8 cellular contexts compared by ENCODE assay signal in the genomic region with DNA sequence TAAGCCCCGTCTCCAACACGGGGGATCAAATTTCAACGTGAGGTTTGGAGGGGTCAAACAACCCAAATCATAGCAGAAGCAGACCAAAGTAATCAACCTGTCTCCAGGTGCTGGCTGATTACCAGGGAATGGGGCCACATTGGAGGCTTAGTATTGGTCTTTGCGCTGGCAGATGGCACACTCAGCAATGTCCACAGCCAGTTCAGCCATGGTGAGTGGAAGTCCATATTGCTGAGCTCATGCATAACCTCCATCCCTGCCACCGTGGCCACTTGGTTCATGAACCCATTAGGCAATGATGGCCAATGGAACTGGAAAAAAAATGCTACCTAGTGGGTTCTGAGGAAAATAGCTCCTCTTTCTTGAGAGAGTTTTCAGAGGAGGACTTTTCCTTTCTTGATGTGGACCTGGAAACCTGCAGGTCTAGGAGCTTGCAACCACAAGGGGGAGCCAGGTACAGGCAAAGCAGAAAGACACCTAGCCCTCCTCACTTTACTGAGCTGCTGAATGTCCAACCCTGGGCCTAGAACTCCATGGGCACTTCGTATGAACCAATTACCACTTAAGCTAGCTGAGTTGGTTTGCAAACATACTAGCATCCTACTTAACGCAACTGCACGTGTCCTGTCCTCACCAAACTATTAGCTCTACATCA.
A peak's percentile ranks its signal among the peaks of the same experiment; 100 is the strongest.
DNase-seq lines count a peak whose midpoint lies in the region; ATAC-seq and TF ChIP-seq lines count a peak whose summit lies in the region.

No MANE protein-coding gene starts in this region.

- DNase-seq in COLO829 (ENCODE audit: low spot score) (peak; percentile 44), HK-2 (ENCODE audit: unreplicated experiment) (peak; percentile 44), T-helper 2 cell (peak; percentile 21 to 65 (median 47)), astrocyte of the spinal cord (ENCODE audit: low read depth, low spot score) (peak; percentile 38), kidney glomerular epithelial cell (lab: John Stamatoyannopoulos, UW) (peak; percentile 15), occipital lobe (lab: John Stamatoyannopoulos, UW) (no peak)
- DNase-seq in stimulated activated CD8-positive, alpha-beta memory T cell treated with anti-CD3 and anti-CD28 coated beads, Interleukin-15, amount 100 ng/mL, for 24 hours (ENCODE audit: low read depth) = peak; percentile 18

- peak; percentile 52 for TF ChIP-seq CTCF in astrocyte of the spinal cord (IDR thresholded peaks at IDR 0.05; ENCODE audit: low read depth, low read length)

- in situ Hi-C loops in astrocyte of the spinal cord (cut with HindIII; ENCODE audit: low sequenced_read_pairs) = no loop called here

- H3K4me3 ChIP-seq in astrocyte of the spinal cord (ENCODE audit: low read depth, low read length) = no peak overlapping the region

- peak; percentile 94 for ATAC-seq in GM19351 (IDR thresholded peaks at IDR 0.05; ENCODE audit: unreplicated experiment)
